8 cellular contexts compared by ENCODE assay signal in genomic region chrX:70998402-70999027, GRCh38.
A peak's percentile ranks its signal among the peaks of the same experiment; 100 is the strongest.
DNase-seq lines count a peak whose midpoint lies in the region; ATAC-seq and TF ChIP-seq lines count a peak whose summit lies in the region.

No MANE protein-coding gene starts in this region.

- CTCF ChIA-PET in activated CD4-positive, alpha-beta T cell treated with anti-CD3 and anti-CD28 coated beads for 36 hours (lab: Charles Lee): no interaction called here

- no peaks in the 10 kb centered on the region for H3K27me3 Mint-ChIP-seq in activated CD4-positive, alpha-beta T cell treated with anti-CD3 and anti-CD28 coated beads for 36 hours
- peaks cover 2% of the 10 kb centered on the region for H3K27me3 Mint-ChIP-seq in neural progenitor cell (ENCODE audit: insufficient read depth, low read depth)

- no peak overlapping the region for H2AFZ ChIP-seq in neural progenitor cell (replicated peaks)

- ATAC-seq in activated CD4-positive, alpha-beta T cell treated with anti-CD3 and anti-CD28 coated beads for 36 hours: peak; percentile 58
- ATAC-seq in HG02840 (IDR thresholded peaks at IDR 0.05; ENCODE audit: low FRiP score, unreplicated experiment): no peak

- H3K79me2 ChIP-seq in neural progenitor cell (ENCODE audit: low read depth): no peaks in the 10 kb centered on the region

- intact Hi-C loops in activated CD4-positive, alpha-beta T cell treated with anti-CD3 and anti-CD28 coated beads for 36 hours (cut with DNase I, micrococcal nuclease): loop anchor here in 1 of 2 experiments (2.0 kb wide), 1 partner anchor 180 kb away; no protein-coding TSS in a partner anchor

- H3K4me2 ChIP-seq in neural progenitor cell: no peak overlapping the region

- H3K4me3 ChIP-seq in neural progenitor cell: no peak overlapping the region

- no peak overlapping the region for H3K27ac ChIP-seq in neural progenitor cell

- H3K27me3 ChIP-seq in neural progenitor cell: no peaks in the 10 kb centered on the region

- H3K36me3 Mint-ChIP-seq in activated CD4-positive, alpha-beta T cell treated with anti-CD3 and anti-CD28 coated beads for 36 hours (ENCODE audit: low read depth): no peaks in the 10 kb centered on the region
- no peaks in the 10 kb centered on the region for H3K36me3 Mint-ChIP-seq in neural progenitor cell

- no peaks in the 10 kb centered on the region for H3K9me3 Mint-ChIP-seq in activated CD4-positive, alpha-beta T cell treated with anti-CD3 and anti-CD28 coated beads for 36 hours (ENCODE audit: low read depth)
- peaks cover 7% of the 10 kb centered on the region for H3K9me3 Mint-ChIP-seq in neural progenitor cell

- POLR2A ChIA-PET in activated CD4-positive, alpha-beta T cell treated with anti-CD3 and anti-CD28 coated beads for 36 hours (lab: Charles Lee): no interaction called here

- DNase-seq in activated CD4-positive, alpha-beta T cell treated with anti-CD3 and anti-CD28 coated beads for 36 hours: peak; percentile 20
- DNase-seq in activated CD4-positive, alpha-beta T cell treated with anti-CD3 and anti-CD28 coated beads, Interleukin-2, amount 50 U/mL, for 4 hours: no peak
- DNase-seq in NCI-H1105 treated with DMSO at 0.1 percent for 48 hours (lab: John Stamatoyannopoulos, UW) (peak; percentile 56), dermis blood vessel endothelial cell (peak; percentile 37), neural progenitor cell (ENCODE audit: low spot score) (peak; percentile 69), NCI-H510A (lab: John Stamatoyannopoulos, UW) (no peak)
- no peak for DNase-seq in activated CD4-positive, CD25-positive, alpha-beta regulatory T cell (lab: John Stamatoyannopoulos, UW)

- H3K4me1 ChIP-seq in neural progenitor cell: peaks cover 16% of the 10 kb centered on the region

- peaks cover 4% of the 10 kb centered on the region for H3K9me3 ChIP-seq in neural progenitor cell (ENCODE audit: low read depth)

- no peak overlapping the region for H3K4me3 Mint-ChIP-seq in activated CD4-positive, alpha-beta T cell treated with anti-CD3 and anti-CD28 coated beads for 36 hours
- no peak overlapping the region for H3K4me3 Mint-ChIP-seq in neural progenitor cell

- no peak overlapping the region for H3K27ac Mint-ChIP-seq in activated CD4-positive, alpha-beta T cell treated with anti-CD3 and anti-CD28 coated beads for 36 hours
- H3K27ac Mint-ChIP-seq in neural progenitor cell: no peak overlapping the region

- no peaks in the 10 kb centered on the region for H3F3A ChIP-seq in neural progenitor cell (ENCODE audit: low read depth)

- H3K9ac ChIP-seq in neural progenitor cell: no peak overlapping the region

- H4K20me1 ChIP-seq in neural progenitor cell (ENCODE audit: low read depth): no peaks in the 10 kb centered on the region

- no peaks in the 10 kb centered on the region for H3K36me3 ChIP-seq in neural progenitor cell

- H3K4me1 Mint-ChIP-seq in activated CD4-positive, alpha-beta T cell treated with anti-CD3 and anti-CD28 coated beads for 36 hours: peaks cover 10% of the 10 kb centered on the region
- peaks cover 5% of the 10 kb centered on the region for H3K4me1 Mint-ChIP-seq in neural progenitor cell

- TF ChIP-seq CTCF in neural progenitor cell (IDR thresholded peaks at IDR 0.05): peak; percentile 60

Comparison
In these comparisons a context has a peak if more than half of its experiments do, and no peak if none do; other contexts are left out.
1. DNase-seq: peak in activated CD4-positive, alpha-beta T cell treated with anti-CD3 and anti-CD28 coated beads for 36 hours (single experiment), NCI-H1105 treated with DMSO at 0.1 percent for 48 hours (single experiment), dermis blood vessel endothelial cell (single experiment) and neural progenitor cell (single experiment); none in activated CD4-positive, alpha-beta T cell treated with anti-CD3 and anti-CD28 coated beads, Interleukin-2, amount 50 U/mL, for 4 hours (0 of 2), activated CD4-positive, CD25-positive, alpha-beta regulatory T cell (0 of 4) and NCI-H510A (single experiment).